ENCODE assay signal across 7 cellular contexts in genomic region chrX:119690921-119691716, GRCh38.
A peak's percentile ranks its signal among the peaks of the same experiment; 100 is the strongest.
DNase-seq lines count a peak whose midpoint lies in the region; ATAC-seq and TF ChIP-seq lines count a peak whose summit lies in the region.

No MANE protein-coding gene starts in this region.

- peaks cover 36% of the 10 kb centered on the region for H3K4me1 ChIP-seq in HUES6 (ENCODE audit: control insufficient read depth, insufficient read depth, low read length)

- H3K4me3 ChIP-seq in HUES6 (ENCODE audit: low read depth, low read length): peak overlapping the region; percentile 95

- TF ChIP-seq CTCF in GM20000 (IDR thresholded peaks at IDR 0.05; ENCODE audit: extremely low read depth, missing control alignments): no peak

- no peaks in the 10 kb centered on the region for H3K27me3 Mint-ChIP-seq in effector memory CD8-positive, alpha-beta T cell

- no peak for ATAC-seq in effector memory CD8-positive, alpha-beta T cell (replicated peaks)
- ATAC-seq in HG03571 (IDR thresholded peaks at IDR 0.05; ENCODE audit: unreplicated experiment): no peak

- H3K27ac ChIP-seq in HUES6 (ENCODE audit: low read depth, low read length): no peak overlapping the region

- H3K4me1 Mint-ChIP-seq in effector memory CD8-positive, alpha-beta T cell (ENCODE audit: low read depth in 2 of 2): peaks cover 19 to 27% of the 10 kb centered on the region in 2 donors

- peak overlapping the region; percentile 49 for H3K9ac ChIP-seq in HUES6 (ENCODE audit: low read length)

- H3K27me3 ChIP-seq in HUES6 (ENCODE audit: control insufficient read depth, insufficient read depth, low read length): peaks cover 29% of the 10 kb centered on the region

- DNase-seq in UCSD-AML1 (lab: John Stamatoyannopoulos, UW; ENCODE audit: unreplicated experiment) (peak; percentile 26), AML-193 (lab: John Stamatoyannopoulos, UW) (no peak), GM20000 (ENCODE audit: low spot score) (no peak)
- no peak for DNase-seq in effector memory CD8-positive, alpha-beta T cell
- DNase-seq in stimulated activated CD4-positive, alpha-beta T cell treated with anti-CD3 and anti-CD28 coated beads, Interleukin-1b, Interleukin-23, amount 100 ng/mL, for 4 hours (ENCODE audit: low read depth in 2 of 2): peak; percentile 44 to 63

- H3K9me3 ChIP-seq in HUES6 (ENCODE audit: control insufficient read depth, insufficient read depth, low read depth, low read length): no peaks in the 10 kb centered on the region; the same call in 1 of the 2 replicates

- no peaks in the 10 kb centered on the region for H3K9me3 Mint-ChIP-seq in effector memory CD8-positive, alpha-beta T cell

- peaks cover 12% of the 10 kb centered on the region for H3K36me3 Mint-ChIP-seq in effector memory CD8-positive, alpha-beta T cell (ENCODE audit: insufficient read depth)

- peak overlapping the region; percentile 94 to 98 for H3K27ac Mint-ChIP-seq in effector memory CD8-positive, alpha-beta T cell

- H3K4me3 Mint-ChIP-seq in effector memory CD8-positive, alpha-beta T cell: peak overlapping the region; percentile 94 to 96

- H3K36me3 ChIP-seq in HUES6 (ENCODE audit: control insufficient read depth, insufficient read depth, low read length): no peaks in the 10 kb centered on the region

Comparison
In these comparisons a context has a peak if more than half of its experiments do, and no peak if none do; other contexts are left out.
1. DNase-seq: peak in UCSD-AML1 (single experiment) and stimulated activated CD4-positive, alpha-beta T cell treated with anti-CD3 and anti-CD28 coated beads, Interleukin-1b, Interleukin-23, amount 100 ng/mL, for 4 hours (2 of 2); none in effector memory CD8-positive, alpha-beta T cell (0 of 3), AML-193 (0 of 2) and GM20000 (single experiment).